Comparison of ENCODE assay signal across 25 cellular contexts in the genomic region with DNA sequence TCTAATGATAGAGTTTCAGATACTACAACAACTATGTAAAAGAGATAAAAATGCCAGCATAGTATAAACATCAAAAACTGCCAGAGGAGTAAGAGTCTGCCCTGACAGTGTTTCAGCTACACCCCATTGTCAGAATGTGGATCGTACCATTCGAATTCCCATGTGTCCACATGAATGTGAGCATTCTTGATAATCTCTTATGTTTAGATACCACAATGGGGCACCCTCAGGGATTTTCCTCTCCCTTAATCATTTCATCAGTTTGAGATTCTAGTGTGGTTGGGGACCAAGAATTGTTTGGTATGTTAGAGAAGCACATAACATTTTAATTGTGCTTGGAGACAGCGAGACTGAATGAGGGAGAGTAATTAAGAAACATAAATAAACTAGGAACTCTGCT.
"Had no signal": no experiment of that assay in that cellular context is flagged by ENCODE, and none has a peak within 500 bp of the region (broad histone marks: within the 10 kb centered on the region; RNA-seq: fewer than 3 reads in every experiment).

No MANE protein-coding gene starts in this region.

- H3K9me3 ChIP-seq: body of pancreas had no signal

- H3K9me3 Mint-ChIP-seq: activated CD4-positive, alpha-beta memory T cell treated with anti-CD3 and anti-CD28 coated beads, Interleukin-2, amount 10 ng/mL, durations not matched to agents 7 days and 5 days; activated naive CD8-positive, alpha-beta T cell treated with anti-CD3 and anti-CD28 coated beads, Interleukin-2, amount 10 ng/mL, durations not matched to agents 7 days and 5 days; T-cell had no signal

- H3K27ac Mint-ChIP-seq: activated CD4-positive, alpha-beta memory T cell treated with anti-CD3 and anti-CD28 coated beads, Interleukin-2, amount 10 ng/mL, durations not matched to agents 7 days and 5 days; activated naive CD8-positive, alpha-beta T cell treated with anti-CD3 and anti-CD28 coated beads, Interleukin-2, amount 10 ng/mL, durations not matched to agents 7 days and 5 days; T-cell had no signal

- H3K27me3 ChIP-seq: body of pancreas had no signal

- H3K36me3 Mint-ChIP-seq: activated naive CD8-positive, alpha-beta T cell treated with anti-CD3 and anti-CD28 coated beads, Interleukin-2, amount 10 ng/mL, durations not matched to agents 7 days and 5 days; T-cell had no signal

- DNase-seq: activated CD4-positive, alpha-beta memory T cell treated with anti-CD3 and anti-CD28 coated beads, Interleukin-2, amount 10 ng/mL, durations not matched to agents 7 days and 5 days; activated CD4-positive, alpha-beta T cell treated with anti-CD3 and anti-CD28 coated beads, Interleukin-2, amount 50 U/mL, for 1 hour; activated CD4-positive, CD25-positive, alpha-beta regulatory T cell; activated CD8-positive, alpha-beta memory T cell treated with anti-CD3 and anti-CD28 coated beads, Interleukin-2, amount 50 U/mL, for 4 hours; activated naive CD4-positive, alpha-beta T cell treated with anti-CD3 and anti-CD28 coated beads, Interleukin-2, amount 50 U/mL, for 16 hours; activated naive CD8-positive, alpha-beta T cell treated with anti-CD3 and anti-CD28 coated beads, Interleukin-2, amount 10 ng/mL, durations not matched to agents 7 days and 5 days; aorta; body of pancreas; central memory CD4-positive, alpha-beta T cell; NCI-H1092; NCI-H1417; NCI-H1930; NCI-H2171; NCI-H226; NCI-H526; NCI-H82; NK-92 treated with Interleukin-12 subunit alpha and Interleukin-12 subunit beta, amount 100 ng/mL, for 24 hours; OCI-M1; RPMI8226; T-cell had no signal

- H3K27me3 Mint-ChIP-seq: activated CD4-positive, alpha-beta memory T cell treated with anti-CD3 and anti-CD28 coated beads, Interleukin-2, amount 10 ng/mL, durations not matched to agents 7 days and 5 days; activated naive CD8-positive, alpha-beta T cell treated with anti-CD3 and anti-CD28 coated beads, Interleukin-2, amount 10 ng/mL, durations not matched to agents 7 days and 5 days; T-cell had no signal

- H3K27ac ChIP-seq: body of pancreas, KMS-11, SK-N-MC, VCaP had no signal

- H3K4me3 Mint-ChIP-seq: activated CD4-positive, alpha-beta memory T cell treated with anti-CD3 and anti-CD28 coated beads, Interleukin-2, amount 10 ng/mL, durations not matched to agents 7 days and 5 days; activated naive CD8-positive, alpha-beta T cell treated with anti-CD3 and anti-CD28 coated beads, Interleukin-2, amount 10 ng/mL, durations not matched to agents 7 days and 5 days; T-cell had no signal

- H3K4me3 ChIP-seq: body of pancreas, SK-N-MC had no signal

- H3K4me2 ChIP-seq: KMS-11 had no signal

- ATAC-seq: body of pancreas, Panc1, Right ventricle myocardium inferior, T-cell had no signal

- H3K4me1 ChIP-seq: body of pancreas had no signal

- H3K9ac ChIP-seq: KMS-11 had no signal

- H3K4me1 Mint-ChIP-seq: activated CD4-positive, alpha-beta memory T cell treated with anti-CD3 and anti-CD28 coated beads, Interleukin-2, amount 10 ng/mL, durations not matched to agents 7 days and 5 days; activated naive CD8-positive, alpha-beta T cell treated with anti-CD3 and anti-CD28 coated beads, Interleukin-2, amount 10 ng/mL, durations not matched to agents 7 days and 5 days; T-cell had no signal
